Comparison of ENCODE assay signal across 8 cellular contexts in genomic region chr17:42428141-42428944, GRCh38. TPM values are rescaled to one million over a fixed set of nuclear protein-coding genes. Genes with fewer than 3 reads are reported as not detected.
A peak's percentile ranks its signal among the peaks of the same experiment; 100 is the strongest.
DNase-seq lines count a peak whose midpoint lies in the region; ATAC-seq and TF ChIP-seq lines count a peak whose summit lies in the region.

No MANE protein-coding gene starts in this region.

- peaks cover under 1% of the 10 kb centered on the region for H3K4me1 Mint-ChIP-seq in activated CD8-positive, alpha-beta T cell treated with anti-CD3 and anti-CD28 coated beads, Interleukin-2, amount 10 ng/mL, durations not matched to agents 7 days and 5 days (ENCODE audit: low read depth)

- POLR2A ChIA-PET in AG04449 (lab: Yijun Ruan, JAX) = interaction anchor here (0.6 to 0.9 kb wide), 6 partner anchors 8 to 99 kb away, joined by 3 to 4 read pairs (median 3); no protein-coding TSS in a partner anchor
- POLR2A ChIA-PET in activated CD8-positive, alpha-beta T cell treated with anti-CD3 and anti-CD28 coated beads, Interleukin-2, amount 10 ng/mL, durations not matched to agents 7 days and 5 days (lab: Charles Lee) = interaction anchor here (1.0 kb wide), 1 partner anchor 86 kb away, joined by 3 read pairs; no protein-coding TSS in a partner anchor

- ATAC-seq in activated CD8-positive, alpha-beta T cell treated with anti-CD3 and anti-CD28 coated beads, Interleukin-2, amount 10 ng/mL, durations not matched to agents 7 days and 5 days = peak; percentile 64
- ATAC-seq in omental fat pad (ENCODE audit: low FRiP score) (peak; percentile 84), GM21576 (IDR thresholded peaks at IDR 0.05; ENCODE audit: unreplicated experiment) (no peak), GM18868 (IDR thresholded peaks at IDR 0.05; ENCODE audit: unreplicated experiment) (no peak)

- no peaks in the 10 kb centered on the region for H3K36me3 Mint-ChIP-seq in activated CD8-positive, alpha-beta T cell treated with anti-CD3 and anti-CD28 coated beads, Interleukin-2, amount 10 ng/mL, durations not matched to agents 7 days and 5 days (ENCODE audit: low read depth)

- H3K4me3 Mint-ChIP-seq in activated CD8-positive, alpha-beta T cell treated with anti-CD3 and anti-CD28 coated beads, Interleukin-2, amount 10 ng/mL, durations not matched to agents 7 days and 5 days = no peak overlapping the region

- H3K27me3 Mint-ChIP-seq in activated CD8-positive, alpha-beta T cell treated with anti-CD3 and anti-CD28 coated beads, Interleukin-2, amount 10 ng/mL, durations not matched to agents 7 days and 5 days (ENCODE audit: low read depth) = peaks cover 31% of the 10 kb centered on the region

- H3K9me3 Mint-ChIP-seq in activated CD8-positive, alpha-beta T cell treated with anti-CD3 and anti-CD28 coated beads, Interleukin-2, amount 10 ng/mL, durations not matched to agents 7 days and 5 days (ENCODE audit: insufficient read depth) = no peaks in the 10 kb centered on the region

- no peak overlapping the region for H3K27ac Mint-ChIP-seq in activated CD8-positive, alpha-beta T cell treated with anti-CD3 and anti-CD28 coated beads, Interleukin-2, amount 10 ng/mL, durations not matched to agents 7 days and 5 days

- CTCF ChIA-PET in AG04449 (lab: Yijun Ruan, JAX) = interaction anchor here (0.7 to 4.5 kb wide), 7 partner anchors 11 to 107 kb away, joined by 3 to 23 read pairs (median 6); no protein-coding TSS in a partner anchor
- CTCF ChIA-PET in activated CD8-positive, alpha-beta T cell treated with anti-CD3 and anti-CD28 coated beads, Interleukin-2, amount 10 ng/mL, durations not matched to agents 7 days and 5 days (lab: Charles Lee) = interaction anchor here (0.7 to 2.3 kb wide), 13 partner anchors 13 to 102 kb away, joined by 3 to 16 read pairs (median 5); no protein-coding TSS in a partner anchor

- peak; percentile 98 for DNase-seq in AG04449 (ENCODE audit: low read depth, low spot score)
- peak; percentile 33 for DNase-seq in GF-D8 (lab: John Stamatoyannopoulos, UW)
- DNase-seq in NCI-H1694 treated with DMSO at 0.1 percent for 48 hours (lab: John Stamatoyannopoulos, UW) = peak; percentile 80
- DNase-seq in activated CD8-positive, alpha-beta T cell treated with anti-CD3 and anti-CD28 coated beads, Interleukin-2, amount 10 ng/mL, durations not matched to agents 7 days and 5 days = peak; percentile 58
- peak; percentile 90 for DNase-seq in foreskin melanocyte
- no peak for DNase-seq in omental fat pad (ENCODE audit: low spot score)

- TF ChIP-seq CTCF in AG04449 (IDR thresholded peaks at IDR 0.05; ENCODE audit: insufficient read depth, low read length, missing control alignments) = peak; percentile 79
- peak in 1 of 3 donors; percentile 76 for TF ChIP-seq CTCF in omental fat pad (IDR thresholded peaks at IDR 0.05)

- H3K4me3 ChIP-seq in AG04449 (ENCODE audit: low read depth, low read length) = no peak overlapping the region

RNA-seq across cellular contexts. Expression of gene CAVIN1, which starts 5.3 kb away (rescaled TPM):
- total RNA-seq in activated CD8-positive, alpha-beta T cell treated with anti-CD3 and anti-CD28 coated beads, Interleukin-2, amount 10 ng/mL, durations not matched to agents 7 days and 5 days = 1 to 10 TPM; 1.7 to 2.0 TPM
- total RNA-seq in omental fat pad = 100 to 1,000 TPM; 479 to 598 (median 526) TPM

RNA-seq across cellular contexts. Expression of gene ATP6V0A1, which starts 30.3 kb away (rescaled TPM):
- 1 to 10 TPM; 2.1 to 2.2 TPM for total RNA-seq in activated CD8-positive, alpha-beta T cell treated with anti-CD3 and anti-CD28 coated beads, Interleukin-2, amount 10 ng/mL, durations not matched to agents 7 days and 5 days
- total RNA-seq in omental fat pad = 100 to 1,000 TPM in 1 of 4 donors, 10 to 100 TPM in 3; 76.7 to 106 (median 89.2) TPM

RNA-seq across cellular contexts. Expression of gene STAT3, which starts 40.1 kb away (rescaled TPM):
- total RNA-seq in activated CD8-positive, alpha-beta T cell treated with anti-CD3 and anti-CD28 coated beads, Interleukin-2, amount 10 ng/mL, durations not matched to agents 7 days and 5 days = 100 to 1,000 TPM in 1 of 2 experiments, 10 to 100 TPM in 1; 94.7 to 101 TPM
- 100 to 1,000 TPM; 214 to 433 (median 280) TPM for total RNA-seq in omental fat pad

Comparison
In these comparisons a context has a peak if more than half of its experiments do, and no peak if none do; other contexts are left out.
1. ATAC-seq: peak in activated CD8-positive, alpha-beta T cell treated with anti-CD3 and anti-CD28 coated beads, Interleukin-2, amount 10 ng/mL, durations not matched to agents 7 days and 5 days (single experiment) and omental fat pad (single experiment); none in GM21576 (single experiment) and GM18868 (single experiment).
2. RNA of gene CAVIN1, which starts 5.3 kb away (total RNA-seq): 479 to 598 TPM in omental fat pad; 1.7 to 2.0 TPM in activated CD8-positive, alpha-beta T cell treated with anti-CD3 and anti-CD28 coated beads, Interleukin-2, amount 10 ng/mL, durations not matched to agents 7 days and 5 days; every median in the first group is over 100 times any median in the second.
3. RNA of gene ATP6V0A1, which starts 30.3 kb away (total RNA-seq): 76.7 to 106 TPM in omental fat pad; 2.1 to 2.2 TPM in activated CD8-positive, alpha-beta T cell treated with anti-CD3 and anti-CD28 coated beads, Interleukin-2, amount 10 ng/mL, durations not matched to agents 7 days and 5 days; every median in the first group is over 10 times any median in the second.